37 cellular contexts compared by ENCODE assay signal in genomic region chr3:122178711-122179110, GRCh38. TPM values are rescaled to one million over a fixed set of nuclear protein-coding genes. Genes with fewer than 3 reads are reported as not detected.
"Had no signal": no experiment of that assay in that cellular context is flagged by ENCODE, and none has a peak within 500 bp of the region (broad histone marks: within the 10 kb centered on the region; RNA-seq: fewer than 3 reads in every experiment).

No MANE protein-coding gene starts in this region.

- H3K4me3 ChIP-seq: adrenal gland, ascending aorta, body of pancreas, breast epithelium, cardiac muscle cell had no signal

- FAIRE-seq: astrocyte had no signal

- H3K4me1 ChIP-seq: ascending aorta, breast epithelium had no signal

- H3K9me3 ChIP-seq: adrenal gland, ascending aorta, body of pancreas, breast epithelium had no signal

- H3K27ac ChIP-seq: adrenal gland, ascending aorta, body of pancreas, brain microvascular endothelial cell, breast epithelium, cardiac muscle cell had no signal

- H3K27me3 ChIP-seq: body of pancreas had no signal

- H3K36me3 ChIP-seq: adrenal gland, ascending aorta, brain microvascular endothelial cell, breast epithelium, cardiac muscle cell had no signal

- DNase-seq: activated effector memory CD4-positive, alpha-beta T cell treated with anti-CD3 and anti-CD28 coated beads, Interleukin-2, amount 50 U/mL, for 16 hours; activated effector memory CD4-positive, alpha-beta T cell treated with Interleukin-2 at 50 U/mL for 16 hours; activated gamma-delta T cell; activated gamma-delta T cell treated with Interleukin-2 at 50 U/mL for 16 hours; activated naive CD4-positive, alpha-beta T cell; activated naive CD4-positive, alpha-beta T cell treated with anti-CD3 and anti-CD28 coated beads for 36 hours; activated naive CD4-positive, alpha-beta T cell treated with anti-CD3 and anti-CD28 coated beads, Interleukin-2, amount 10 ng/mL, durations not matched to agents 7 days and 5 days; activated naive CD4-positive, alpha-beta T cell treated with anti-CD3 and anti-CD28 coated beads, Interleukin-2, amount 50 U/mL, for 16 hours; activated naive CD4-positive, alpha-beta T cell treated with Interleukin-2 at 50 U/mL for 16 hours; activated naive CD8-positive, alpha-beta T cell treated with anti-CD3 and anti-CD28 coated beads for 36 hours; activated naive CD8-positive, alpha-beta T cell treated with anti-CD3 and anti-CD28 coated beads, Interleukin-2, amount 10 ng/mL, durations not matched to agents 7 days and 5 days; activated naive CD8-positive, alpha-beta T cell treated with anti-CD3 and anti-CD28 coated beads, Interleukin-2, amount 50 U/mL, for 24 hours; activated T-cell treated with anti-CD3 and anti-CD28 coated beads for 4 hours; activated T-cell treated with anti-CD3 and anti-CD28 coated beads, Interleukin-2, amount 50 U/mL, for 1 hour; activated T-cell treated with anti-CD3 and anti-CD28 coated beads, Interleukin-2, amount 50 U/mL, for 24 hours; activated T-cell treated with anti-CD3 and anti-CD28 coated beads, Interleukin-2, amount 50 U/mL, for 4 hours; activated T-cell treated with anti-CD3 and anti-CD28 coated beads, Interleukin-2, amount 50 U/mL, for 48 hours; activated T-cell treated with anti-CD3 and anti-CD28 coated beads, Interleukin-2, amount 50 U/mL, for 72 hours; adrenal gland; amniotic stem cell; amygdala; anterior cingulate cortex; aorta; body of pancreas; brain microvascular endothelial cell; caudate nucleus; central memory CD4-positive, alpha-beta T cell; cerebellar nuclear complex had no signal

- ATAC-seq: activated naive CD4-positive, alpha-beta T cell treated with anti-CD3 and anti-CD28 coated beads, Interleukin-2, amount 50 U/mL, for 72 hours; activated naive CD8-positive, alpha-beta T cell treated with anti-CD3 and anti-CD28 coated beads, Interleukin-2, amount 50 U/mL, for 24 hours; activated T-cell treated with anti-CD3 and anti-CD28 coated beads, Interleukin-2, amount 50 U/mL, for 4 hours; activated T-cell treated with anti-CD3 and anti-CD28 coated beads, Interleukin-2, amount 50 U/mL, for 72 hours; activated T-helper 17 cell treated with anti-CD3 and anti-CD28 coated beads, Interleukin-2, amount 50 U/mL, for 72 hours; body of pancreas had no signal

RNA-seq across cellular contexts. Expression of gene CASR, which starts 4.8 kb away (rescaled TPM):
- total RNA-seq: activated naive CD4-positive, alpha-beta T cell treated with anti-CD3 and anti-CD28 coated beads for 36 hours; activated naive CD4-positive, alpha-beta T cell treated with anti-CD3 and anti-CD28 coated beads, Interleukin-2, amount 50 U/mL, for 72 hours; activated naive CD8-positive, alpha-beta T cell treated with anti-CD3 and anti-CD28 coated beads for 36 hours; activated naive CD8-positive, alpha-beta T cell treated with anti-CD3 and anti-CD28 coated beads, Interleukin-2, amount 10 ng/mL, durations not matched to agents 7 days and 5 days; activated T-helper 1 cell treated with anti-CD3 and anti-CD28 coated beads, Interleukin-12 subunit alpha, Interleukin-12 subunit beta, Interleukin-2, Interleukin-4 antibody, amounts not matched to agents 30 ng/mL and 10 ng/mL and 1 ng/mL, durations not matched to agents 14 hours and 24 hours and 36 hours; activated T-helper 2 cell treated with anti-CD3 and anti-CD28 coated beads, Interferon-gamma antibody, Interleukin-2, Interleukin-4, amounts not matched to agents 10 μg/mL and 5 μg/mL and 100 μg/mL, durations not matched to agents 14 hours and 24 hours and 36 hours; aorta; ascending aorta; astrocyte; breast epithelium; cardiac septum had no signal
- polyA plus RNA-seq: aorta, cardiac muscle cell had no signal
